In the genomic region with DNA sequence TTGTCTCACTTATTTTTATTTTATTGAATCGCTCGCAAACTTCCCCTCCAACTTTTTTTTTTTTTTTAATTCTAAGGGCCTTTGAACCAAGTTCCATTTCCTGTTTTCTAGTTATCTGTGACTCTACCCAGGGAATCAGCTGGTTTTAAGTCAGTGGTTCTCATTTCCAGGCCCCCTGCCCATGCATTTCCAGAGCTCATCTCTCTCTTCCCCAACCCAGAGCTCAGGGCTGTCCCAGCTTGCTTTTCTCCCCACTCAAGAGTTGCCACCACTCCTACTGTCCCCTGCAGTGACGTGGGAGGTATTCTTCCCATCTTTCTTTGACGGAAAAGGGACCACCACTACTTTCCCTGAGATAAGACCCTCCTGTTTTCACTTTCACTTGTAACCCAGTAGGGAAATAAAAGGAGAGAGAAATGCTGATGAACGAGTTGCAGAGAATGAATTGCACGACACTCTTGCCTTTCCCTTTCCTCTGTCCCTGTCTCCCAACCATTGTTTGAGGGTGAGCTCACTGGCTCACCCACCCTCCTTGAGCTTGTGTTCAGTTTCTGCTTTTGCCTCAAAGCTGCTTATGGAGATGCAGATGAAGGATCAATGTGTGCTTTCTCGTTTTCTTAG, we compare ENCODE assay signal across 11 cellular contexts. TPM values are rescaled to one million over a fixed set of nuclear protein-coding genes. Genes with fewer than 3 reads are reported as not detected.
DNase-seq lines count a peak whose midpoint lies in the region; ATAC-seq and TF ChIP-seq lines count a peak whose summit lies in the region.
"Had no signal": no experiment of that assay in that cellular context is flagged by ENCODE, and none has a peak within 500 bp of the region (broad histone marks: within the 10 kb centered on the region; RNA-seq: fewer than 3 reads in every experiment).

No MANE protein-coding gene starts in this region.

- ATAC-seq in activated naive CD8-positive, alpha-beta T cell treated with anti-CD3 and anti-CD28 coated beads, Interleukin-2, amount 10 ng/mL, durations not matched to agents 7 days and 5 days (ENCODE audit: low read depth), result no peak
- ATAC-seq in naive thymus-derived CD4-positive, alpha-beta T cell, result peak; percentile 49
- ATAC-seq in GM21786 (IDR thresholded peaks at IDR 0.05; ENCODE audit: unreplicated experiment) (no peak), SK-N-SH treated with all-trans-retinoic acid at 6 μM for 48 hours (no peak)

- peaks cover 0 to 2% (median 0%) of the 10 kb centered on the region in 3 donors for H3K9me3 Mint-ChIP-seq in IgD-negative memory B cell
- peaks cover 2% of the 10 kb centered on the region for H3K9me3 Mint-ChIP-seq in activated naive CD8-positive, alpha-beta T cell treated with anti-CD3 and anti-CD28 coated beads, Interleukin-2, amount 10 ng/mL, durations not matched to agents 7 days and 5 days
- H3K9me3 Mint-ChIP-seq in naive thymus-derived CD4-positive, alpha-beta T cell, result peaks cover 0 to 4% (median 0%) of the 10 kb centered on the region in 11 donors

- H3K4me1 Mint-ChIP-seq in IgD-negative memory B cell, result peaks cover 27 to 49% (median 38%) of the 10 kb centered on the region in 3 donors
- H3K4me1 Mint-ChIP-seq in activated naive CD8-positive, alpha-beta T cell treated with anti-CD3 and anti-CD28 coated beads, Interleukin-2, amount 10 ng/mL, durations not matched to agents 7 days and 5 days, result peaks cover 57% of the 10 kb centered on the region
- H3K4me1 Mint-ChIP-seq in naive thymus-derived CD4-positive, alpha-beta T cell, result peaks cover 53 to 88% (median 71%) of the 10 kb centered on the region in 7 donors

- no peaks in the 10 kb centered on the region for H3K36me3 Mint-ChIP-seq in IgD-negative memory B cell
- H3K36me3 Mint-ChIP-seq in activated naive CD8-positive, alpha-beta T cell treated with anti-CD3 and anti-CD28 coated beads, Interleukin-2, amount 10 ng/mL, durations not matched to agents 7 days and 5 days, result peaks cover 9% of the 10 kb centered on the region
- peaks cover 0 to 11% (median 0%) of the 10 kb centered on the region in 5 donors for H3K36me3 Mint-ChIP-seq in naive thymus-derived CD4-positive, alpha-beta T cell

- H3K9me3 ChIP-seq in ES-I3 (ENCODE audit: control insufficient read depth, insufficient read depth, low read length), result no peaks in the 10 kb centered on the region
- no peaks in the 10 kb centered on the region for H3K9me3 ChIP-seq in naive thymus-derived CD4-positive, alpha-beta T cell (ENCODE audit: control insufficient read depth in 2 of 3, low read length in 3 of 3)
- H3K9me3 ChIP-seq: stomach had no signal

- POLR2A ChIA-PET in activated naive CD8-positive, alpha-beta T cell treated with anti-CD3 and anti-CD28 coated beads, Interleukin-2, amount 10 ng/mL, durations not matched to agents 7 days and 5 days (lab: Charles Lee), result interaction anchor here (0.7 to 1.8 kb wide), 2 partner anchors 63 to 100 kb away, joined by 3 to 6 read pairs; a partner anchor contains a TSS
- POLR2A ChIA-PET in naive thymus-derived CD4-positive, alpha-beta T cell (lab: Charles Lee), result interaction anchor here (0.5 to 1.3 kb wide), 9 partner anchors 9 to 531 kb away, joined by 3 to 5 read pairs (median 3); no protein-coding TSS in a partner anchor

- H3K4me3 Mint-ChIP-seq in IgD-negative memory B cell, result peak overlapping the region in 3 of 4 donors; percentile 7 to 89 (median 78)
- peak overlapping the region; percentile 76 for H3K4me3 Mint-ChIP-seq in activated naive CD8-positive, alpha-beta T cell treated with anti-CD3 and anti-CD28 coated beads, Interleukin-2, amount 10 ng/mL, durations not matched to agents 7 days and 5 days
- H3K4me3 Mint-ChIP-seq in naive thymus-derived CD4-positive, alpha-beta T cell, result peak overlapping the region; percentile 65 to 91 (median 76)

- H3K27ac ChIP-seq in naive thymus-derived CD4-positive, alpha-beta T cell (ENCODE audit: low read depth, low read length), result peak overlapping the region; percentile 57
- H3K27ac ChIP-seq: stomach had no signal

- intact Hi-C loops in naive thymus-derived CD4-positive, alpha-beta T cell (cut with micrococcal nuclease), result no loop called here
- intact Hi-C loops in posterior vena cava (cut with DNase I), result no loop called here

- peak overlapping the region; percentile 7; the same call in 1 of the 2 replicates for H3K9ac ChIP-seq in ES-I3 (ENCODE audit: low read depth, low read length)

- CTCF ChIA-PET in naive thymus-derived CD4-positive, alpha-beta T cell (lab: Charles Lee), result interaction anchor here (0.5 to 0.8 kb wide), 4 partner anchors 26 to 59 kb away, joined by 4 to 5 read pairs (median 4); no protein-coding TSS in a partner anchor

- no peaks in the 10 kb centered on the region for H3K27me3 Mint-ChIP-seq in IgD-negative memory B cell
- no peaks in the 10 kb centered on the region for H3K27me3 Mint-ChIP-seq in activated naive CD8-positive, alpha-beta T cell treated with anti-CD3 and anti-CD28 coated beads, Interleukin-2, amount 10 ng/mL, durations not matched to agents 7 days and 5 days
- no peaks in the 10 kb centered on the region for H3K27me3 Mint-ChIP-seq in naive thymus-derived CD4-positive, alpha-beta T cell

- no peak for DNase-seq in activated naive CD8-positive, alpha-beta T cell treated with anti-CD3 and anti-CD28 coated beads, Interleukin-2, amount 10 ng/mL, durations not matched to agents 7 days and 5 days
- DNase-seq in naive thymus-derived CD4-positive, alpha-beta T cell, result peak in 6 of 9 donors; percentile 18 to 40 (median 30)
- no peak for DNase-seq in posterior vena cava (ENCODE audit: low spot score)
- DNase-seq: activated CD4-positive, alpha-beta T cell treated with anti-CD3 and anti-CD28 coated beads for 48 hours; DMS79 treated with DMSO at 0.1 percent for 48 hours; NCI-H1436; stomach had no signal

- no peaks in the 10 kb centered on the region for H3K36me3 ChIP-seq in ES-I3 (ENCODE audit: insufficient read depth, low read length)
- no peaks in the 10 kb centered on the region for H3K36me3 ChIP-seq in naive thymus-derived CD4-positive, alpha-beta T cell (ENCODE audit: control insufficient read depth in 2 of 3, insufficient read depth in 3 of 3, low read length in 3 of 3)
- H3K36me3 ChIP-seq: stomach had no signal

- H3K27ac Mint-ChIP-seq in IgD-negative memory B cell, result peak overlapping the region; percentile 6 to 82 (median 44)
- H3K27ac Mint-ChIP-seq in activated naive CD8-positive, alpha-beta T cell treated with anti-CD3 and anti-CD28 coated beads, Interleukin-2, amount 10 ng/mL, durations not matched to agents 7 days and 5 days, result peak overlapping the region; percentile 88
- peak overlapping the region; percentile 30 to 96 (median 83) for H3K27ac Mint-ChIP-seq in naive thymus-derived CD4-positive, alpha-beta T cell

- no peaks in the 10 kb centered on the region for H3K27me3 ChIP-seq in naive thymus-derived CD4-positive, alpha-beta T cell (ENCODE audit: control insufficient read depth in 2 of 2, insufficient read depth in 2 of 2, low read length in 2 of 2)
- H3K27me3 ChIP-seq: stomach had no signal

- H3K4me3 ChIP-seq in naive thymus-derived CD4-positive, alpha-beta T cell (ENCODE audit: low read length), result peak overlapping the region; percentile 16
- H3K4me3 ChIP-seq: stomach had no signal

- H3K4me1 ChIP-seq in ES-I3 (ENCODE audit: insufficient read depth, low read length), result peaks cover 31% of the 10 kb centered on the region
- H3K4me1 ChIP-seq in naive thymus-derived CD4-positive, alpha-beta T cell (ENCODE audit: control insufficient read depth in 2 of 2, insufficient read depth in 2 of 2, low read length in 2 of 2), result peaks cover 16 to 55% of the 10 kb centered on the region in 2 donors

TF ChIP-seq in SK-N-SH treated with all-trans-retinoic acid at 6 μM for 48 hours, 23 proteins besides CTCF, POLR2A, EP300 and RAD21 (continues in another document):
- no peak for TF ChIP-seq ISL1 (CRISPR knock-in tag; IDR thresholded peaks at IDR 0.05)
- no peak for TF ChIP-seq ZNF70 (CRISPR knock-in tag; IDR thresholded peaks at IDR 0.05)
- TF ChIP-seq, protein P1, sequence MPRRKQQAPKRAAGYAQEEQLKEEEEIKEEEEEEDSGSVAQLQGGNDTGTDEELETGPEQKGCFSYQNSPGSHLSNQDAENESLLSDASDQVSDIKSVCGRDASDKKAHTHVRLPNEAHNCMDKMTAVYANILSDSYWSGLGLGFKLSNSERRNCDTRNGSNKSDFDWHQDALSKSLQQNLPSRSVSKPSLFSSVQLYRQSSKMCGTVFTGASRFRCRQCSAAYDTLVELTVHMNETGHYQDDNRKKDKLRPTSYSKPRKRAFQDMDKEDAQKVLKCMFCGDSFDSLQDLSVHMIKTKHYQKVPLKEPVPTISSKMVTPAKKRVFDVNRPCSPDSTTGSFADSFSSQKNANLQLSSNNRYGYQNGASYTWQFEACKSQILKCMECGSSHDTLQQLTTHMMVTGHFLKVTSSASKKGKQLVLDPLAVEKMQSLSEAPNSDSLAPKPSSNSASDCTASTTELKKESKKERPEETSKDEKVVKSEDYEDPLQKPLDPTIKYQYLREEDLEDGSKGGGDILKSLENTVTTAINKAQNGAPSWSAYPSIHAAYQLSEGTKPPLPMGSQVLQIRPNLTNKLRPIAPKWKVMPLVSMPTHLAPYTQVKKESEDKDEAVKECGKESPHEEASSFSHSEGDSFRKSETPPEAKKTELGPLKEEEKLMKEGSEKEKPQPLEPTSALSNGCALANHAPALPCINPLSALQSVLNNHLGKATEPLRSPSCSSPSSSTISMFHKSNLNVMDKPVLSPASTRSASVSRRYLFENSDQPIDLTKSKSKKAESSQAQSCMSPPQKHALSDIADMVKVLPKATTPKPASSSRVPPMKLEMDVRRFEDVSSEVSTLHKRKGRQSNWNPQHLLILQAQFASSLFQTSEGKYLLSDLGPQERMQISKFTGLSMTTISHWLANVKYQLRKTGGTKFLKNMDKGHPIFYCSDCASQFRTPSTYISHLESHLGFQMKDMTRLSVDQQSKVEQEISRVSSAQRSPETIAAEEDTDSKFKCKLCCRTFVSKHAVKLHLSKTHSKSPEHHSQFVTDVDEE (CRISPR knock-in tag; IDR thresholded peaks at IDR 0.05), result no peak
- no peak for TF ChIP-seq ZNF565 (CRISPR knock-in tag; conservative IDR thresholded peaks at IDR 0.05; ENCODE audit: low read depth)
- no peak for TF ChIP-seq ZFP30 (CRISPR knock-in tag; IDR thresholded peaks at IDR 0.05)
- no peak for TF ChIP-seq GLIS3 (CRISPR knock-in tag; IDR thresholded peaks at IDR 0.05)
- TF ChIP-seq CSDC2 (CRISPR knock-in tag; IDR thresholded peaks at IDR 0.05), result no peak
- no peak for TF ChIP-seq TCF4 (CRISPR knock-in tag; IDR thresholded peaks at IDR 0.05; ENCODE audit: borderline replicate concordance)
- no peak for TF ChIP-seq RARB (CRISPR knock-in tag; IDR thresholded peaks at IDR 0.05)

RNA-seq across cellular contexts. Expression of a gene that starts 42.1 kb away (rescaled TPM):
- polyA plus RNA-seq in IgD-negative memory B cell, result 0.46 TPM
- 10 to 100 TPM; 19.9 to 21.0 TPM for total RNA-seq in activated naive CD8-positive, alpha-beta T cell treated with anti-CD3 and anti-CD28 coated beads, Interleukin-2, amount 10 ng/mL, durations not matched to agents 7 days and 5 days
- 10 to 100 TPM; 19.1 to 38.6 (median 28.6) TPM for total RNA-seq in naive thymus-derived CD4-positive, alpha-beta T cell
- polyA plus RNA-seq in naive thymus-derived CD4-positive, alpha-beta T cell, result 1 to 10 TPM in 1 of 2 donors, under 1 TPM in 1; 0.77 to 1.1 TPM
- total RNA-seq in posterior vena cava, result 1 to 10 TPM; 6.6 to 8.5 TPM

Comparison
In these comparisons a context has a peak if more than half of its experiments do, and no peak if none do; other contexts are left out.
1. DNase-seq: peak in naive thymus-derived CD4-positive, alpha-beta T cell (6 of 9); none in activated naive CD8-positive, alpha-beta T cell treated with anti-CD3 and anti-CD28 coated beads, Interleukin-2, amount 10 ng/mL, durations not matched to agents 7 days and 5 days (single experiment) and posterior vena cava (single experiment).
2. Peak in every context shown above with its lines, with median percentiles within 50 percentile points of each other: H3K27ac Mint-ChIP-seq and H3K4me3 Mint-ChIP-seq.